Comparison of ENCODE assay signal across 12 cellular contexts in the genomic region with DNA sequence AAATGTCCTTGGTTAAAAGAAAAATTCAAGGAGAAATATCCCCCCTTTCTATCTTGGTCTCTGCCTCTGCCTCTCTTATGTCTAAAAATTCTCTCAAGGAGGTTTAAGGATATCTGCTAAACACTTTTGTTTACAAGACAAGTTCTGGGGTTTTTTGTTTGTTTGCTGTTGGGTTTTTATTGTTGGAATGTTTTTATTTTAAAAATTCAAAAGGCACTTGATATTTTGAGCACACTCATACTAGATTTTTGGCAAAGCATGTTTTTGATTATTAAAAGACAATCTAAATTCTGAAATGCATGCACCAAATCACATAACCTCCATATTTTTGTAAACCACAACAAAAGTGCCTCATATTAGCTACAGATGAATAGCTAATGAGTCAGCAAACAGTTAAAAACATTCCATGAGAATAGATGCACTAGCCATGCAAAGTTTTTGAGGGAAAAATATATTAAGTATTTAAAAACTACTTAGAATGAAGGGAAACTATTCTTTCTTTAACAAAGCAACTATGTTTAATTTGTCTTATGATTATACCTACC.
DNase-seq lines count a peak whose midpoint lies in the region; ATAC-seq, FAIRE-seq and TF ChIP-seq lines count a peak whose summit lies in the region.
"Had no signal": no experiment of that assay in that cellular context is flagged by ENCODE, and none has a peak within 500 bp of the region (broad histone marks: within the 10 kb centered on the region; RNA-seq: fewer than 3 reads in every experiment).

No MANE protein-coding gene starts in this region.

- H3K9me3 Mint-ChIP-seq in neural crest cell = peaks cover 10% of the 10 kb centered on the region
- H3K9me3 Mint-ChIP-seq: central memory CD8-positive, alpha-beta T cell had no signal

- peaks cover 10% of the 10 kb centered on the region for H3K36me3 Mint-ChIP-seq in neural crest cell (ENCODE audit: low read depth)
- H3K36me3 Mint-ChIP-seq: stimulated activated effector memory CD8-positive, alpha-beta T cell treated with anti-CD3 and anti-CD28 coated beads, Interleukin-12 subunit alpha, Interleukin-12 subunit beta, amount 100 ng/mL, for 72 hours had no signal

- DNase-seq in Daoy (ENCODE audit: low read depth) (peak; percentile 15), RPMI7951 (ENCODE audit: low read depth) (peak; percentile 78), neural crest cell (ENCODE audit: low read depth, low spot score) (no peak), NCI-H2171 (lab: John Stamatoyannopoulos, UW) (no peak), frontal cortex (ENCODE audit: low spot score in 2 of 2) (no peak), HPDE6-E6E7 (ENCODE audit: extremely low spot score) (no peak)
- DNase-seq: NCI-H1105, T-cell had no signal

- H3K4me1 Mint-ChIP-seq in neural crest cell = peaks cover 36% of the 10 kb centered on the region
- H3K4me1 Mint-ChIP-seq: stimulated activated effector memory CD8-positive, alpha-beta T cell treated with anti-CD3 and anti-CD28 coated beads, Interleukin-12 subunit alpha, Interleukin-12 subunit beta, amount 100 ng/mL, for 72 hours had no signal

- peak overlapping the region; percentile 74 for H3K4me3 Mint-ChIP-seq in neural crest cell
- H3K4me3 Mint-ChIP-seq: central memory CD8-positive, alpha-beta T cell; stimulated activated effector memory CD8-positive, alpha-beta T cell treated with anti-CD3 and anti-CD28 coated beads, Interleukin-12 subunit alpha, Interleukin-12 subunit beta, amount 100 ng/mL, for 72 hours; T-cell had no signal

- H3K27ac Mint-ChIP-seq in neural crest cell (ENCODE audit: unreplicated experiment) = peak overlapping the region; percentile 95
- H3K27ac Mint-ChIP-seq: stimulated activated effector memory CD8-positive, alpha-beta T cell treated with anti-CD3 and anti-CD28 coated beads, Interleukin-12 subunit alpha, Interleukin-12 subunit beta, amount 100 ng/mL, for 72 hours; T-cell had no signal

- no peaks in the 10 kb centered on the region for H3K27me3 Mint-ChIP-seq in neural crest cell (ENCODE audit: low read depth)
- H3K27me3 Mint-ChIP-seq: central memory CD8-positive, alpha-beta T cell; T-cell had no signal

- TF ChIP-seq CTCF in neural crest cell (conservative IDR thresholded peaks at IDR 0.05) = no peak

- FAIRE-seq in endometrium (lab: Jason Lieb, UNC) (peak; percentile 90), frontal cortex (lab: Jason Lieb, UNC) (no peak)

- no peak for ATAC-seq in GM19455 (IDR thresholded peaks at IDR 0.05; ENCODE audit: unreplicated experiment)
- ATAC-seq: stimulated activated effector memory CD8-positive, alpha-beta T cell treated with anti-CD3 and anti-CD28 coated beads, Interleukin-12 subunit alpha, Interleukin-12 subunit beta, amount 100 ng/mL, for 72 hours; T-cell had no signal

Comparison
In these comparisons a context has a peak if more than half of its experiments do, and no peak if none do; other contexts are left out.
1. DNase-seq: peak in Daoy (single experiment) and RPMI7951 (single experiment); none in neural crest cell (single experiment), NCI-H2171 (single experiment), frontal cortex (0 of 2) and HPDE6-E6E7 (single experiment).